In genomic region chr16:83458612-83459011, GRCh38 we compare ENCODE assay signal across 9 cellular contexts.
DNase-seq lines count a peak whose midpoint lies in the region; ATAC-seq and TF ChIP-seq lines count a peak whose summit lies in the region.
"Had no signal": no experiment of that assay in that cellular context is flagged by ENCODE, and none has a peak within 500 bp of the region (broad histone marks: within the 10 kb centered on the region; RNA-seq: fewer than 3 reads in every experiment).

No MANE protein-coding gene starts in this region.

- 57 to 71% methylated on average over 4 of the region's 4 CpGs for WGBS in heart right ventricle, 2 donors

- POLR2A ChIA-PET in CD8-positive, alpha-beta T cell (lab: Charles Lee) = no interaction called here

- H3K27ac ChIP-seq in CD8-positive, alpha-beta T cell (ENCODE audit: low read depth, low read length) = no peak overlapping the region
- H3K27ac ChIP-seq in heart right ventricle = no peak overlapping the region

- no peaks in the 10 kb centered on the region for H3K36me3 ChIP-seq in CD8-positive, alpha-beta T cell (ENCODE audit: insufficient read depth, low read length)
- H3K36me3 ChIP-seq in heart right ventricle = no peaks in the 10 kb centered on the region

- H3K27me3 Mint-ChIP-seq in CD8-positive, alpha-beta T cell (ENCODE audit: low read depth) = no peaks in the 10 kb centered on the region

- ATAC-seq in GM18868 (IDR thresholded peaks at IDR 0.05; ENCODE audit: unreplicated experiment) = peak; percentile 80
- ATAC-seq in HG02588 (IDR thresholded peaks at IDR 0.05; ENCODE audit: unreplicated experiment) = peak; percentile 81
- ATAC-seq in CD8-positive, alpha-beta T cell = no peak
- ATAC-seq in Right ventricle myocardium inferior = no peak
- no peak for ATAC-seq in heart right ventricle

- no peaks in the 10 kb centered on the region for H3K27me3 ChIP-seq in CD8-positive, alpha-beta T cell (ENCODE audit: insufficient read depth, low read length)
- no peaks in the 10 kb centered on the region for H3K27me3 ChIP-seq in heart right ventricle

- no peak overlapping the region for H3K4me3 Mint-ChIP-seq in CD8-positive, alpha-beta T cell

- CTCF ChIA-PET in CD8-positive, alpha-beta T cell (lab: Charles Lee) = no interaction called here

- intact Hi-C loops in CD8-positive, alpha-beta T cell (cut with DNase I, micrococcal nuclease) = no loop called here
- intact Hi-C loops in Right ventricle myocardium inferior (cut with DNase I) = no loop called here
- intact Hi-C loops in heart right ventricle (cut with DNase I) = no loop called here

- no peaks in the 10 kb centered on the region for H3K36me3 Mint-ChIP-seq in CD8-positive, alpha-beta T cell

- no peaks in the 10 kb centered on the region for H3K9me3 Mint-ChIP-seq in CD8-positive, alpha-beta T cell

- no peak overlapping the region for H3K27ac Mint-ChIP-seq in CD8-positive, alpha-beta T cell

- no peaks in the 10 kb centered on the region for H3K4me1 ChIP-seq in CD8-positive, alpha-beta T cell (ENCODE audit: insufficient read depth, low read length)
- no peaks in the 10 kb centered on the region for H3K4me1 ChIP-seq in heart right ventricle

- no peaks in the 10 kb centered on the region for H3K4me1 Mint-ChIP-seq in CD8-positive, alpha-beta T cell (ENCODE audit: low read depth)

- no peak overlapping the region for H3K4me3 ChIP-seq in CD8-positive, alpha-beta T cell (ENCODE audit: low read depth, low read length)
- H3K4me3 ChIP-seq in heart right ventricle = no peak overlapping the region

- DNase-seq in LHCN-M2 (ENCODE audit: low read depth) (peak; percentile 89), kidney tubule cell (ENCODE audit: low spot score) (peak; percentile 56), activated gamma-delta T cell treated with Interleukin-2 at 50 U/mL for 16 hours (no peak), Right ventricle myocardium inferior (ENCODE audit: missing footprints) (no peak), heart right ventricle (no peak)
- no peak for DNase-seq in CD8-positive, alpha-beta T cell
- DNase-seq: trophoblast cell had no signal

- no peak for TF ChIP-seq CTCF in CD8-positive, alpha-beta T cell (IDR thresholded peaks at IDR 0.05)
- no peak for TF ChIP-seq CTCF in heart right ventricle (IDR thresholded peaks at IDR 0.05)

- no peaks in the 10 kb centered on the region for H3K9me3 ChIP-seq in CD8-positive, alpha-beta T cell (ENCODE audit: low read length)
- H3K9me3 ChIP-seq in heart right ventricle = no peaks in the 10 kb centered on the region

Comparison
In these comparisons a context has a peak if more than half of its experiments do, and no peak if none do; other contexts are left out.
1. ATAC-seq: peak in GM18868 (single experiment) and HG02588 (single experiment); none in CD8-positive, alpha-beta T cell (single experiment), Right ventricle myocardium inferior (single experiment) and heart right ventricle (0 of 8).
2. DNase-seq: peak in LHCN-M2 (single experiment) and kidney tubule cell (single experiment); none in CD8-positive, alpha-beta T cell (0 of 7), activated gamma-delta T cell treated with Interleukin-2 at 50 U/mL for 16 hours (single experiment), Right ventricle myocardium inferior (single experiment) and heart right ventricle (0 of 2).